16 cellular contexts compared by ENCODE assay signal in genomic region chr5:104061707-104062106, GRCh38.
DNase-seq lines count a peak whose midpoint lies in the region; ATAC-seq, FAIRE-seq and TF ChIP-seq lines count a peak whose summit lies in the region.
"Had no signal": no experiment of that assay in that cellular context is flagged by ENCODE, and none has a peak within 500 bp of the region (broad histone marks: within the 10 kb centered on the region; RNA-seq: fewer than 3 reads in every experiment).

No MANE protein-coding gene starts in this region.

- H3K18ac ChIP-seq in H1 (ENCODE audit: extremely low read depth, low read length), result no peak overlapping the region
- H3K18ac ChIP-seq in neuronal stem cell (ENCODE audit: low read length), result no peak overlapping the region

- H3K14ac ChIP-seq in H1 (ENCODE audit: insufficient read length) (no peak overlapping the region), neuronal stem cell (ENCODE audit: low read length) (no peak overlapping the region)

- H2BK20ac ChIP-seq in H1 (ENCODE audit: low read length), result peak overlapping the region; percentile 18; the same call in 1 of the 2 replicates

- H3K4ac ChIP-seq in H1 (replicated peaks; ENCODE audit: insufficient read length, low read depth, low read length) (no peak overlapping the region), neuronal stem cell (ENCODE audit: low read length) (no peak overlapping the region)

- H4K8ac ChIP-seq in H1 (ENCODE audit: extremely low read depth, insufficient read depth, low read length) (no peak overlapping the region), neuronal stem cell (ENCODE audit: low read depth, low read length) (no peak overlapping the region)

- TF ChIP-seq POLR2A in HCT116 (IDR thresholded peaks at IDR 0.05; ENCODE audit: borderline replicate concordance, extremely low read depth, insufficient read depth, insufficient read length) (no peak), H1 (IDR thresholded peaks at IDR 0.05; ENCODE audit: control extremely low read depth in 1 of 2, low read depth in 2 of 2, low read length in 2 of 2) (no peak)

- no peak for TF ChIP-seq EP300 in H1 (IDR thresholded peaks at IDR 0.05; ENCODE audit: borderline replicate concordance in 1 of 2, low read depth in 2 of 2, low read length in 2 of 2)

- no peak for ATAC-seq in HCT116

- DNase-seq in ELF-1 (ENCODE audit: low read depth, low spot score), result peak; percentile 40
- DNase-seq in HCT116 (ENCODE audit: low read depth, low spot score), result no peak
- no peak for DNase-seq in H1 (ENCODE audit: low read depth in 1 of 2, low spot score in 2 of 2)
- no peak for DNase-seq in neuronal stem cell (ENCODE audit: low spot score)
- DNase-seq in inferior parietal cortex (ENCODE audit: extremely low spot score), result no peak
- DNase-seq in HPDE6-E6E7 (ENCODE audit: extremely low spot score), result no peak
- no peak for DNase-seq in GM19238 (ENCODE audit: insufficient read length, low spot score)
- DNase-seq: C1 segment of cervical spinal cord; CD4-positive, alpha-beta T cell; DMS79; GM23248; HFFc6 had no signal

- H3K4me3 ChIP-seq in HCT116 (replicated peaks in 1 of 2; ENCODE audit: low read depth in 1 of 2, low read length in 2 of 2) (no peak overlapping the region), H1 (ENCODE audit: extremely low read depth in 1 of 4, insufficient read depth in 2 of 4, low read depth in 3 of 4, low read length in 4 of 4) (no peak overlapping the region), neuronal stem cell (ENCODE audit: low read length in 2 of 2) (no peak overlapping the region)
- H3K4me3 ChIP-seq: GM23248, HAP-1 had no signal

- H2BK5ac ChIP-seq in H1 (ENCODE audit: low read depth, low read length), result peak overlapping the region; percentile 52; the same call in 1 of the 2 replicates
- no peak overlapping the region for H2BK5ac ChIP-seq in neuronal stem cell (ENCODE audit: low read length)

- no peaks in the 10 kb centered on the region for H3K23me2 ChIP-seq in H1 (ENCODE audit: low read depth, low read length)

- TF ChIP-seq CTCF in HCT116 (IDR thresholded peaks at IDR 0.05 in 2 of 3, conservative IDR thresholded peaks at IDR 0.05 in 1 of 3; ENCODE audit: borderline replicate concordance in 1 of 3, insufficient read depth in 1 of 3, low read depth in 2 of 3, low read length in 2 of 3) (no peak), H1 (IDR thresholded peaks at IDR 0.05; ENCODE audit: control extremely low read depth in 1 of 3, insufficient read depth in 1 of 3, low read depth in 1 of 3, low read length in 3 of 3) (no peak)

- H2AFZ ChIP-seq in HCT116 (ENCODE audit: low read depth, low read length, poor library complexity, severe bottlenecking) (peak overlapping the region; percentile 98), H1 (ENCODE audit: low read length) (no peak overlapping the region), neuronal stem cell (ENCODE audit: low read length) (peak overlapping the region; percentile 61)
- H2AFZ ChIP-seq: GM23248 had no signal

- no peaks in the 10 kb centered on the region for H3K9me3 ChIP-seq in HCT116 (ENCODE audit: control insufficient read depth in 1 of 2, insufficient read depth in 1 of 2, low read depth in 1 of 2, low read length in 2 of 2)
- H3K9me3 ChIP-seq in H1 (ENCODE audit: insufficient read depth in 2 of 2, low read depth in 1 of 2, low read length in 1 of 2), result no peaks in the 10 kb centered on the region
- no peaks in the 10 kb centered on the region for H3K9me3 ChIP-seq in neuronal stem cell (replicated peaks in 1 of 2; ENCODE audit: control insufficient read depth in 2 of 2, insufficient read depth in 1 of 2, low read depth in 1 of 2, low read length in 2 of 2)
- H3K9me3 ChIP-seq: HAP-1 had no signal

- H2BK15ac ChIP-seq in H1 (ENCODE audit: low read length) (no peak overlapping the region), neuronal stem cell (ENCODE audit: low read length) (no peak overlapping the region)

- H2BK12ac ChIP-seq in H1 (ENCODE audit: low read depth, low read length) (no peak overlapping the region; the same call in 1 of the 2 replicates), neuronal stem cell (ENCODE audit: low read length) (no peak overlapping the region)

- H3K56ac ChIP-seq in H1 (replicated peaks; ENCODE audit: insufficient read length, low read depth, low read length), result no peak overlapping the region

- POLR2A ChIA-PET in HCT116 (lab: Charles Lee) (no interaction called here), H1 (lab: Charles Lee; ENCODE audit: partially characterized antibody) (no interaction called here)

- H3K23ac ChIP-seq in H1 (ENCODE audit: insufficient read length) (no peak overlapping the region), neuronal stem cell (ENCODE audit: low read depth, low read length, poor library complexity) (no peak overlapping the region)

- H3K36me3 ChIP-seq in HCT116 (ENCODE audit: control insufficient read depth in 1 of 2, insufficient read depth in 2 of 2, low read length in 2 of 2), result no peaks in the 10 kb centered on the region
- no peaks in the 10 kb centered on the region for H3K36me3 ChIP-seq in H1 (ENCODE audit: control insufficient read depth in 2 of 4, insufficient read depth in 4 of 4, low read length in 3 of 4)
- H3K36me3 ChIP-seq in neuronal stem cell (replicated peaks in 1 of 2; ENCODE audit: control insufficient read depth in 2 of 2, insufficient read depth in 2 of 2, low read length in 2 of 2), result no peaks in the 10 kb centered on the region
- H3K36me3 ChIP-seq: HAP-1 had no signal

- H3K9me2 ChIP-seq in HCT116 (ENCODE audit: insufficient read depth), result no peaks in the 10 kb centered on the region

- H4K91ac ChIP-seq in H1 (replicated peaks; ENCODE audit: insufficient read length, low read length) (no peak overlapping the region), neuronal stem cell (ENCODE audit: low read depth, low read length, poor library complexity) (no peak overlapping the region)

- H3K4me1 ChIP-seq in HCT116 (ENCODE audit: control insufficient read depth in 1 of 2, insufficient read depth in 2 of 2, low read length in 2 of 2), result peaks cover 12 to 16% of the 10 kb centered on the region in 2 experiments; a peak in 3 of 4 replicates
- H3K4me1 ChIP-seq in H1 (replicated peaks in 1 of 4; ENCODE audit: control insufficient read depth in 3 of 4, insufficient read depth in 4 of 4, low read length in 3 of 4), result peaks cover 0 to 3% (median 0%) of the 10 kb centered on the region in 4 experiments; a peak in 2 of 7 replicates
- H3K4me1 ChIP-seq in neuronal stem cell (ENCODE audit: control insufficient read depth in 2 of 2, insufficient read depth in 1 of 2, low read depth in 1 of 2, low read length in 2 of 2), result peaks cover 0 to 1% of the 10 kb centered on the region in 2 donors
- H3K4me1 ChIP-seq: HAP-1 had no signal

- CTCF ChIA-PET in HCT116 (lab: Charles Lee) (no interaction called here), H1 (lab: Charles Lee; ENCODE audit: partially characterized antibody) (no interaction called here)

- no peaks in the 10 kb centered on the region for H4K20me1 ChIP-seq in HCT116 (ENCODE audit: insufficient read depth)
- H4K20me1 ChIP-seq in H1 (replicated peaks in 1 of 2; ENCODE audit: control insufficient read depth in 1 of 2, insufficient read depth in 2 of 2, low read length in 2 of 2), result no peaks in the 10 kb centered on the region

- TF ChIP-seq RAD21 in HCT116 (IDR thresholded peaks at IDR 0.05; ENCODE audit: low read depth) (no peak), H1 (IDR thresholded peaks at IDR 0.05 in 1 of 2, conservative IDR thresholded peaks at IDR 0.05 in 1 of 2; ENCODE audit: low read depth in 2 of 2, low read length in 2 of 2) (no peak)

- no peaks in the 10 kb centered on the region for H3K27me3 ChIP-seq in HCT116 (ENCODE audit: insufficient read depth, low read length)
- no peaks in the 10 kb centered on the region for H3K27me3 ChIP-seq in H1 (replicated peaks in 1 of 4; ENCODE audit: control insufficient read depth in 3 of 4, extremely low read depth in 1 of 4, insufficient read depth in 3 of 4, low read length in 3 of 4)
- H3K27me3 ChIP-seq in neuronal stem cell (ENCODE audit: control insufficient read depth in 3 of 3, insufficient read depth in 3 of 3, low read depth in 1 of 3, low read length in 3 of 3), result no peaks in the 10 kb centered on the region

- H2AK5ac ChIP-seq in H1 (ENCODE audit: low read depth, low read length) (no peak overlapping the region), neuronal stem cell (ENCODE audit: low read depth, low read length) (no peak overlapping the region)

- H3K4me2 ChIP-seq in HCT116 (ENCODE audit: low read length), result peak overlapping the region; percentile 91; the same call in 1 of the 2 replicates
- H3K4me2 ChIP-seq in H1 (ENCODE audit: insufficient read depth in 1 of 2, low read depth in 2 of 2, low read length in 2 of 2), result no peak overlapping the region
- H3K4me2 ChIP-seq in neuronal stem cell (ENCODE audit: insufficient read depth, low read length, poor library complexity, severe bottlenecking), result no peak overlapping the region

- H3K9ac ChIP-seq in HCT116 (ENCODE audit: low read length) (no peak overlapping the region), H1 (replicated peaks in 1 of 4; ENCODE audit: extremely low read depth in 1 of 4, low read depth in 3 of 4, low read length in 3 of 4) (no peak overlapping the region), neuronal stem cell (ENCODE audit: low read depth, low read length, poor library complexity) (no peak overlapping the region)
- H3K9ac ChIP-seq: GM23248 had no signal

- intact Hi-C loops in HCT116 (cut with micrococcal nuclease), result no loop called here

- RAD21 ChIA-PET in HCT116 (lab: Charles Lee; ENCODE audit: low non-redundant PET in 1 of 2, low total read pairs in 2 of 2, uncharacterized antibody in 2 of 2, unreplicated experiment in 2 of 2), result no interaction called here

- no TSS peak for BruUV-seq in HCT116 (replicated peaks; lab: Mats Ljungman, UMichigan)

- H3K27ac ChIP-seq in HCT116 (ENCODE audit: low read depth, low read length) (no peak overlapping the region), H1 (ENCODE audit: low read depth, low read length) (no peak overlapping the region), neuronal stem cell (replicated peaks; ENCODE audit: low read length) (no peak overlapping the region)
- H3K27ac ChIP-seq: GM23248 had no signal

- no peak overlapping the region for H2BK120ac ChIP-seq in H1 (replicated peaks; ENCODE audit: low read depth, low read length)
- H2BK120ac ChIP-seq in neuronal stem cell (ENCODE audit: low read depth, low read length), result no peak overlapping the region

- H3K79me1 ChIP-seq in H1 (ENCODE audit: low read depth, low read length) (no peaks in the 10 kb centered on the region), neuronal stem cell (ENCODE audit: low read depth, low read length) (no peaks in the 10 kb centered on the region)

- WGBS in H1 (ENCODE audit: extremely low coverage in 1 of 2, insufficient coverage in 1 of 2, insufficient read length in 1 of 2, insufficient replicate concordance in 2 of 2, low coverage in 1 of 2, low lambda C conversion rate in 2 of 2, missing lambda C conversion rate in 1 of 2), 2 experiments, result 79% methylated on average over 3 of the region's 3 CpGs; no CpG with 5 or more reads in 1 of the 2 experiments
- WGBS in neuronal stem cell (ENCODE audit: extremely low coverage in 2 of 2, insufficient read length in 2 of 2, insufficient replicate concordance in 1 of 2), 2 donors, result no CpG with 5 or more reads among the region's 3 CpGs

- H4K5ac ChIP-seq in H1 (ENCODE audit: insufficient read length, low read depth, low read length), result no peak overlapping the region

- H3K79me2 ChIP-seq in HCT116 (ENCODE audit: insufficient read depth, low read length) (no peaks in the 10 kb centered on the region), H1 (ENCODE audit: control insufficient read depth in 1 of 2, insufficient read depth in 2 of 2, low read length in 2 of 2) (no peaks in the 10 kb centered on the region)

- no peak for FAIRE-seq in H1 (lab: Jason Lieb, UNC)
- FAIRE-seq: A204.1, G401.6, GM12892 had no signal
